In genomic region chr2:107731435-107731834, GRCh38 we compare ENCODE assay signal across 8 cellular contexts.
"Had no signal": no experiment of that assay in that cellular context is flagged by ENCODE, and none has a peak within 500 bp of the region (broad histone marks: within the 10 kb centered on the region; RNA-seq: fewer than 3 reads in every experiment).

No MANE protein-coding gene starts in this region.

- DNase-seq: H9, HCEC 1CT, KG1 had no signal

- H3K4me3 Mint-ChIP-seq: GM23338, H9, IgD-negative memory B cell had no signal

- H3K27me3 Mint-ChIP-seq: IgD-negative memory B cell had no signal

- H3K4me2 ChIP-seq: GM23338 had no signal

- H3K27ac Mint-ChIP-seq: GM23338, H9, IgD-negative memory B cell had no signal

- H3K36me3 Mint-ChIP-seq: IgD-negative memory B cell had no signal

- H3K4me3 ChIP-seq: GM23338 had no signal

- ATAC-seq: GM23338, HepG2 had no signal

- H3K27ac ChIP-seq: HL-60 had no signal

- H3K4me1 Mint-ChIP-seq: H9, IgD-negative memory B cell had no signal

- FAIRE-seq: H1, HepG2 had no signal

- H3K9me3 Mint-ChIP-seq: GM23338, H9 had no signal

- H2AFZ ChIP-seq: GM23338 had no signal
